In the genomic region with DNA sequence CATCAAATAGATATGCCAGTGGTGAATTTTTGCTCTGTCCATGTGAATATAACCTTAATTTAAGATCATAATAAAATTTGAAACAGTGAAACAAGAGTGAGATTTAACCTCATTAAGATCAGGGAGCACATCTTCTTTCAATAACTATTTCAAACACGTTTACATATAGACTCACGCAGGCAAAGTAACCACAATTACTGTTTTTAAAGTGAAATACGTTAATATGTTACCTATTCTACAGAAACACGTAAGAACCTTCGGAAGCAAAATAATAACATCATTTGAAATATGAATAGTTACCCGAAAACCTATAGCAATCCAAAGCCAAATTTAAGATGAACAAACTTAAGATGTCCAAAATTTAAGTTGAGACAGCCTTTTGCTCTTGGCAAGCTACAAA, we compare ENCODE assay signal across 20 cellular contexts.
DNase-seq lines count a peak whose midpoint lies in the region; ATAC-seq and TF ChIP-seq lines count a peak whose summit lies in the region.
"Had no signal": no experiment of that assay in that cellular context is flagged by ENCODE, and none has a peak within 500 bp of the region (broad histone marks: within the 10 kb centered on the region; RNA-seq: fewer than 3 reads in every experiment).

No MANE protein-coding gene starts in this region.

- intact Hi-C loops in heart right ventricle (cut with DNase I), result loop anchor here in 4 of 10 donors (10.0 kb wide), 4 partner anchors 128 to 478 kb away; no protein-coding TSS in a partner anchor

- WGBS in heart right ventricle, 2 donors, result 93 to 94% methylated on average over 6 of the region's 6 CpGs

- H3K4me1 ChIP-seq in heart right ventricle, result peaks cover 0 to 11% (median 0%) of the 10 kb centered on the region in 9 donors
- H3K4me1 ChIP-seq: thyroid gland had no signal

- CTCF ChIA-PET in GM10248 (lab: Yijun Ruan, JAX), result interaction anchor here (1.0 to 1.7 kb wide), 4 partner anchors 10 to 20 kb away, joined by 3 to 5 read pairs (median 4); no protein-coding TSS in a partner anchor

- peak; percentile 48 for ATAC-seq in GM19395 (IDR thresholded peaks at IDR 0.05; ENCODE audit: unreplicated experiment)
- ATAC-seq in HG02798 (IDR thresholded peaks at IDR 0.05; ENCODE audit: poor library complexity, unreplicated experiment), result peak; percentile 64
- ATAC-seq in HG03558 (IDR thresholded peaks at IDR 0.05; ENCODE audit: extremely low read depth, unreplicated experiment), result peak; percentile 41
- no peak for ATAC-seq in heart right ventricle
- ATAC-seq: gastroesophageal sphincter; HepG2; naive thymus-derived CD8-positive, alpha-beta T cell had no signal

- H3K9me3 ChIP-seq in heart right ventricle, result no peaks in the 10 kb centered on the region
- H3K9me3 ChIP-seq: gastroesophageal sphincter, thyroid gland had no signal

- DNase-seq in GM10248 (ENCODE audit: extremely low spot score), result peak; percentile 17
- DNase-seq in NCI-H2107 (lab: John Stamatoyannopoulos, UW), result no peak
- no peak for DNase-seq in heart right ventricle
- no peak for DNase-seq in GF-D8 (lab: John Stamatoyannopoulos, UW)
- DNase-seq in epidermal melanocyte (ENCODE audit: insufficient read length, low spot score), result no peak
- DNase-seq: ACHN; activated gamma-delta T cell treated with Interleukin-2 at 50 U/mL for 16 hours; aorta; CD8-positive, alpha-beta memory T cell; EL; naive thymus-derived CD8-positive, alpha-beta T cell; NCI-H82; posterior cingulate gyrus; thyroid gland had no signal

- H3K27me3 ChIP-seq in heart right ventricle, result peaks cover 0 to 8% (median 0%) of the 10 kb centered on the region in 7 donors
- H3K27me3 ChIP-seq: gastroesophageal sphincter, thyroid gland had no signal

- POLR2A ChIA-PET in GM10248 (lab: Yijun Ruan, JAX), result no interaction called here

- no peak overlapping the region for H3K4me3 ChIP-seq in heart right ventricle
- H3K4me3 ChIP-seq: gastroesophageal sphincter, skin epidermis, thyroid gland had no signal

- H3K36me3 ChIP-seq in heart right ventricle, result no peaks in the 10 kb centered on the region
- H3K36me3 ChIP-seq: gastroesophageal sphincter, thyroid gland had no signal

- no peak overlapping the region for H3K27ac ChIP-seq in heart right ventricle
- H3K27ac ChIP-seq: gastroesophageal sphincter, skin epidermis, thyroid gland had no signal

- TF ChIP-seq CTCF in GM10248 (IDR thresholded peaks at IDR 0.05; ENCODE audit: control extremely low read depth, extremely low read depth, low read depth, missing control alignments), result no peak
- no peak for TF ChIP-seq CTCF in heart right ventricle (IDR thresholded peaks at IDR 0.05)

Comparison
In these comparisons a context has a peak if more than half of its experiments do, and no peak if none do; other contexts are left out.
1. ATAC-seq: peak in GM19395 (single experiment), HG02798 (single experiment) and HG03558 (single experiment); none in heart right ventricle (0 of 8).